Comparison of ENCODE assay signal across 20 cellular contexts in the genomic region with DNA sequence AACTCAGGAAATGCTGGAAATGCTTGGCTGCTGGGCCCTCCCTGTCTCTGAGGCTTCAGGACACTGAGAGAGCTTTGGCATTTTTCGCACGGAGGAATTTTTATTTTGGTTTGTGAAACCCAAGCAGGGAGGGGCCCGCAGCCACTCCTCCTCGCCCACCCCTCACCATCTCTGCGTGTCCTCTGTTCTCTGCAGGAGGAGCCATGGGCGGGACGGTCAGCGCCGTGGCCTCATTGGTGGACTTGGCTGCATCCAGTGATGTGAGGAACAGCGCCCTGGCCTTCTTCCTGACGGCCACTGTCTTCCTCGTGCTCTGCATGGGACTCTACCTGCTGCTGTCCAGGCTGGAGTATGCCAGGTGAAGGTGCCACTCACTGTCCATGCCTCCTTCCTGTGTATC. TPM values are rescaled to one million over a fixed set of nuclear protein-coding genes. Genes with fewer than 3 reads are reported as not detected.
"Had no signal": no experiment of that assay in that cellular context is flagged by ENCODE, and none has a peak within 500 bp of the region (broad histone marks: within the 10 kb centered on the region; RNA-seq: fewer than 3 reads in every experiment).

No MANE protein-coding gene starts in this region.

- H3K27me3 Mint-ChIP-seq: dendritic cell treated with granulocyte-macrophage colony-stimulating factor and Interleukin-4, amounts not matched to agents 40 ng/mL and 50 ng/mL, for 4 days had no signal

- H3K4me3 Mint-ChIP-seq: dendritic cell treated with granulocyte-macrophage colony-stimulating factor and Interleukin-4, amounts not matched to agents 40 ng/mL and 50 ng/mL, for 4 days had no signal

- H3K9me3 Mint-ChIP-seq: dendritic cell treated with granulocyte-macrophage colony-stimulating factor and Interleukin-4, amounts not matched to agents 40 ng/mL and 50 ng/mL, for 4 days had no signal

- H3K4me3 ChIP-seq: colonic mucosa, dorsolateral prefrontal cortex, esophagus muscularis mucosa, gastroesophageal sphincter, heart left ventricle, left lung, lower lobe of right lung had no signal

- DNase-seq: colonic mucosa; cortex of kidney; dorsolateral prefrontal cortex; effector CD4-positive, alpha-beta T cell; effector memory CD4-positive, alpha-beta T cell; foreskin keratinocyte; heart left ventricle; hippocampal formation; left cardiac atrium; left lung; left ventricle myocardium superior; lower lobe of right lung; mesenchymal stem cell; midbrain had no signal

- H3K4me1 ChIP-seq: colonic mucosa, foreskin keratinocyte had no signal

- H3K36me3 ChIP-seq: colonic mucosa had no signal

- ATAC-seq: foreskin keratinocyte, gastroesophageal sphincter, heart left ventricle, left cardiac atrium, left lung, left ventricle myocardium superior, lower lobe of right lung had no signal

- H3K27ac ChIP-seq: colonic mucosa, esophagus muscularis mucosa, foreskin keratinocyte, gastroesophageal sphincter, heart left ventricle, left lung, lower lobe of right lung had no signal

- H3K27me3 ChIP-seq: colonic mucosa, dorsolateral prefrontal cortex, esophagus muscularis mucosa, gastroesophageal sphincter, heart left ventricle, left lung had no signal

- H3K9me3 ChIP-seq: colonic mucosa, esophagus muscularis mucosa, gastroesophageal sphincter, heart left ventricle, left lung, lower lobe of right lung had no signal

RNA-seq across cellular contexts. Expression of a gene that starts 40.8 kb away (rescaled TPM):
- total RNA-seq: chondrocyte, endothelial cell of umbilical vein, lung microvascular endothelial cell had no signal
- polyA plus RNA-seq: endothelial cell of umbilical vein, foreskin keratinocyte had no signal
